Comparison of ENCODE assay signal across 15 cellular contexts in the genomic region with DNA sequence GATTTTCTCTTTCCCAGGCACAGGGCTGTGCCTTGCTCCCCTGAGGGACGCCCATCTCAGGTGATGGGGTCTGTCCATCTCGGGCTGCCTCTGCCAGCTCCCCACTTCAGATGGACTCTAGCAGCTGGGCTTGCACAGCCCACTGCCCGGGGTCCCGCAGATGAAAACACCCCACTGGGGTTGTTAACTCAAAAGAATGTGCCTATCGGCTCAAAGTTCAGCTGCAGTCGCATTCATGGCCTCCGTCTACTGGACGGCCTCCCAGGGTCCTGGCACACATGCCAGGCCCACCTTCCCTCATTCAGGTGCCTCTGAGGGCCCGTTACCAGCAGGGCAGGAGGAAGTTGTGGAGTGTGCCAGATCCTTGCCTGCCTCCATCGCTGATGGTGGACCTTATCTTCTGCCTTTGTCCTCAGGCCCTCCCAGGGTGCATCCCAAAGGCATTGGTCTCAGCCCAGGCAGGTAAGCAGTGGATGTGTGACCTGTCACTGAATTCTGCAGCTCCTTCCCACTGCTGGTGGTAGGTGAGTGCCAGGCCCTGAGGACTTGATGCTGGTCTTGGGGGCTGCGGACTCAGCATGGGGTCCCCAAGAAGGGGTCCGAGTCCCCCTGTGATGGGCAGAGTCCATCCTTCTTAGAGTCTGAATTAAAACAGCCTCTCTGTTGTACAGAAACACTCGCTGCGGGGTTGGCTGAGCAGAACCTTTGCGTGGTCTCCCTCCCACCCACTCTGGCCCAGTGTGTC.
DNase-seq lines count a peak whose midpoint lies in the region; ATAC-seq and TF ChIP-seq lines count a peak whose summit lies in the region.
"Had no signal": no experiment of that assay in that cellular context is flagged by ENCODE, and none has a peak within 500 bp of the region (broad histone marks: within the 10 kb centered on the region; RNA-seq: fewer than 3 reads in every experiment).

No MANE protein-coding gene starts in this region.

- H3K27me3 ChIP-seq in H7 (ENCODE audit: control insufficient read depth, insufficient read depth, low read length), result no peaks in the 10 kb centered on the region
- no peaks in the 10 kb centered on the region for H3K27me3 ChIP-seq in endodermal cell (ENCODE audit: control insufficient read depth, insufficient read depth, low read length, poor library complexity, severe bottlenecking)
- H3K27me3 ChIP-seq: BE2C had no signal

- H3K4me3 ChIP-seq in H7 (ENCODE audit: insufficient read depth, low read depth, low read length) (no peak overlapping the region), endodermal cell (ENCODE audit: low read length) (no peak overlapping the region)
- H3K4me3 ChIP-seq: A549 had no signal

- peaks cover 28% of the 10 kb centered on the region for H3K4me1 Mint-ChIP-seq in endodermal cell

- peak; percentile 24 for DNase-seq in H7
- DNase-seq in endodermal cell, result peak; percentile 61
- DNase-seq in mesenteric fat pad (ENCODE audit: low spot score), result peak; percentile 53
- DNase-seq in posterior vena cava (ENCODE audit: low spot score), result peak; percentile 71
- no peak for DNase-seq in NCI-H510A treated with DMSO at 0.1 percent for 48 hours (lab: John Stamatoyannopoulos, UW)
- no peak for DNase-seq in HT-29 (ENCODE audit: low spot score)
- DNase-seq: BE2C; CD4-positive, alpha-beta memory T cell; DMS153; EL; IMR-90; KBM-7 had no signal

- no peak overlapping the region for H3K4me3 Mint-ChIP-seq in endodermal cell
- H3K4me3 Mint-ChIP-seq: CD4-positive, alpha-beta memory T cell had no signal

- H3K36me3 ChIP-seq in H7 (replicated peaks; ENCODE audit: control insufficient read depth, insufficient read depth, low read length), result no peaks in the 10 kb centered on the region
- no peaks in the 10 kb centered on the region for H3K36me3 ChIP-seq in endodermal cell (ENCODE audit: control insufficient read depth, insufficient read depth, low read length)
- H3K36me3 ChIP-seq: BE2C had no signal

- ATAC-seq in GM18873 (IDR thresholded peaks at IDR 0.05; ENCODE audit: low FRiP score, unreplicated experiment), result no peak
- ATAC-seq: A549 had no signal

- no peak overlapping the region for H3K27ac Mint-ChIP-seq in endodermal cell
- H3K27ac Mint-ChIP-seq: CD4-positive, alpha-beta memory T cell had no signal

- H3K9ac ChIP-seq in endodermal cell (ENCODE audit: extremely low read depth, low read length, poor library complexity, severe bottlenecking), result no peak overlapping the region

- H3K9me3 Mint-ChIP-seq in endodermal cell, result peaks cover 10% of the 10 kb centered on the region

- TF ChIP-seq CTCF in endodermal cell (conservative IDR thresholded peaks at IDR 0.05), result no peak

- H3K9me3 ChIP-seq in endodermal cell (ENCODE audit: control insufficient read depth, low read length), result no peaks in the 10 kb centered on the region
- H3K9me3 ChIP-seq: A549, BE2C had no signal

- WGBS in endodermal cell (ENCODE audit: insufficient coverage in 1 of 2, insufficient read length in 1 of 2), 2 experiments, result 94 to 95% methylated on average over 9 to 15 of the region's 15 CpGs

- peaks cover 4% of the 10 kb centered on the region for H3K4me1 ChIP-seq in endodermal cell (ENCODE audit: control insufficient read depth, insufficient read depth, low read length)
- H3K4me1 ChIP-seq: BE2C had no signal

- no peak overlapping the region for H3K27ac ChIP-seq in endodermal cell (ENCODE audit: low read depth, low read length)
- H3K27ac ChIP-seq: C4-2B had no signal

- H3K27me3 Mint-ChIP-seq in endodermal cell (ENCODE audit: insufficient read depth), result no peaks in the 10 kb centered on the region

- no peaks in the 10 kb centered on the region for H3K36me3 Mint-ChIP-seq in endodermal cell (ENCODE audit: low read depth)
- H3K36me3 Mint-ChIP-seq: CD4-positive, alpha-beta memory T cell had no signal

- intact Hi-C loops in posterior vena cava (cut with DNase I), result no loop called here

Comparison
In these comparisons a context has a peak if more than half of its experiments do, and no peak if none do; other contexts are left out.
1. DNase-seq: peak in H7 (single experiment), endodermal cell (single experiment), mesenteric fat pad (single experiment) and posterior vena cava (single experiment); none in NCI-H510A treated with DMSO at 0.1 percent for 48 hours (single experiment) and HT-29 (single experiment).